Comparison of ENCODE assay signal across 21 cellular contexts in genomic region chr5:98638701-98639100, GRCh38.
DNase-seq lines count a peak whose midpoint lies in the region; ATAC-seq and TF ChIP-seq lines count a peak whose summit lies in the region.
"Had no signal": no experiment of that assay in that cellular context is flagged by ENCODE, and none has a peak within 500 bp of the region (broad histone marks: within the 10 kb centered on the region; RNA-seq: fewer than 3 reads in every experiment).

No MANE protein-coding gene starts in this region.

- H3K36me3 Mint-ChIP-seq in GM23338 (ENCODE audit: low read depth) = no peaks in the 10 kb centered on the region
- H3K36me3 Mint-ChIP-seq in activated T-cell treated with anti-CD3 and anti-CD28 coated beads, Interleukin-2, amount 50 U/mL, for 4 hours (ENCODE audit: insufficient read depth) = no peaks in the 10 kb centered on the region
- H3K36me3 Mint-ChIP-seq: activated naive CD8-positive, alpha-beta T cell treated with anti-CD3 and anti-CD28 coated beads for 36 hours had no signal

- H3F3A ChIP-seq in GM23338 (replicated peaks; ENCODE audit: low read depth) = no peaks in the 10 kb centered on the region

- H3K27me3 ChIP-seq in GM23338 (ENCODE audit: insufficient read depth) = no peaks in the 10 kb centered on the region
- H3K27me3 ChIP-seq: neutrophil, Peyer's patch, stomach had no signal

- no peak for ATAC-seq in GM23338
- no peak for ATAC-seq in activated T-cell treated with anti-CD3 and anti-CD28 coated beads, Interleukin-2, amount 50 U/mL, for 4 hours
- ATAC-seq: esophagus mucosa had no signal

- H3K9me2 ChIP-seq in GM23338 (ENCODE audit: insufficient read depth) = no peaks in the 10 kb centered on the region

- H3K4me3 Mint-ChIP-seq in GM23338 = no peak overlapping the region
- H3K4me3 Mint-ChIP-seq in activated T-cell treated with anti-CD3 and anti-CD28 coated beads, Interleukin-2, amount 50 U/mL, for 4 hours = no peak overlapping the region
- H3K4me3 Mint-ChIP-seq: activated naive CD8-positive, alpha-beta T cell treated with anti-CD3 and anti-CD28 coated beads for 36 hours had no signal

- CTCF ChIA-PET in AG04449 (lab: Yijun Ruan, JAX) = interaction anchor here (1.4 to 1.8 kb wide), 2 partner anchors 10 to 130 kb away, joined by 4 to 6 read pairs; no protein-coding TSS in a partner anchor

- H3K4me1 Mint-ChIP-seq in GM23338 = peaks cover 36% of the 10 kb centered on the region
- no peaks in the 10 kb centered on the region for H3K4me1 Mint-ChIP-seq in activated T-cell treated with anti-CD3 and anti-CD28 coated beads, Interleukin-2, amount 50 U/mL, for 4 hours (ENCODE audit: low read depth)
- H3K4me1 Mint-ChIP-seq: activated naive CD8-positive, alpha-beta T cell treated with anti-CD3 and anti-CD28 coated beads for 36 hours had no signal

- peak overlapping the region; percentile 21; the same call in 1 of the 2 replicates for H3K27ac Mint-ChIP-seq in GM23338
- H3K27ac Mint-ChIP-seq: activated naive CD8-positive, alpha-beta T cell treated with anti-CD3 and anti-CD28 coated beads for 36 hours had no signal

- no peaks in the 10 kb centered on the region for H4K20me1 ChIP-seq in GM23338 (replicated peaks; ENCODE audit: insufficient read depth)

- H3K4me3 ChIP-seq in AG04449 (ENCODE audit: low read depth, low read length) = no peak overlapping the region
- no peak overlapping the region for H3K4me3 ChIP-seq in GM23338
- H3K4me3 ChIP-seq: Peyer's patch, stomach had no signal

- H3K36me3 ChIP-seq in GM23338 (ENCODE audit: insufficient read depth) = no peaks in the 10 kb centered on the region
- H3K36me3 ChIP-seq: neutrophil, Peyer's patch, stomach had no signal

- DNase-seq in AG04449 (ENCODE audit: low read depth, low spot score) (peak; percentile 86), GM23338 (ENCODE audit: low spot score) (no peak), astrocyte of the hippocampus (ENCODE audit: low read depth, low spot score) (peak; percentile 61), kidney tubule cell (ENCODE audit: low spot score) (peak; percentile 88), NCI-H2081 (lab: John Stamatoyannopoulos, UW) (no peak), GF-D8 (lab: John Stamatoyannopoulos, UW) (no peak), SKM-1 (lab: John Stamatoyannopoulos, UW; ENCODE audit: unreplicated experiment) (no peak)
- no peak for DNase-seq in activated T-cell treated with anti-CD3 and anti-CD28 coated beads, Interleukin-2, amount 50 U/mL, for 4 hours
- DNase-seq: activated CD4-positive, CD25-positive, alpha-beta regulatory T cell treated with anti-CD3 and anti-CD28 coated beads, Interleukin-2, amount 50 U/mL, for 72 hours; activated naive CD8-positive, alpha-beta T cell treated with anti-CD3 and anti-CD28 coated beads for 36 hours; AML-193; HCEC 1CT; NCI-H1436 treated with DMSO at 0.1 percent for 48 hours; NCI-H524 treated with DMSO at 0.1 percent for 48 hours; Peyer's patch; small intestine; stomach had no signal

- no peak overlapping the region for H3K4me2 ChIP-seq in GM23338
- H3K4me2 ChIP-seq: KMS-11 had no signal

- no peak overlapping the region for H3K27ac ChIP-seq in GM23338 (ENCODE audit: low read depth)
- H3K27ac ChIP-seq: HL-60, KMS-11, neutrophil, Peyer's patch, stomach had no signal

- H3K9me3 Mint-ChIP-seq in GM23338 = no peaks in the 10 kb centered on the region
- no peaks in the 10 kb centered on the region for H3K9me3 Mint-ChIP-seq in activated T-cell treated with anti-CD3 and anti-CD28 coated beads, Interleukin-2, amount 50 U/mL, for 4 hours
- H3K9me3 Mint-ChIP-seq: activated naive CD8-positive, alpha-beta T cell treated with anti-CD3 and anti-CD28 coated beads for 36 hours had no signal

- no peaks in the 10 kb centered on the region for H3K79me2 ChIP-seq in GM23338 (replicated peaks; ENCODE audit: insufficient read depth)

- peaks cover 34% of the 10 kb centered on the region for H3K4me1 ChIP-seq in GM23338 (ENCODE audit: insufficient read depth)
- H3K4me1 ChIP-seq: Peyer's patch had no signal

- TF ChIP-seq CTCF in AG04449 (IDR thresholded peaks at IDR 0.05; ENCODE audit: insufficient read depth, low read length, missing control alignments) (no peak), GM23338 (conservative IDR thresholded peaks at IDR 0.05; ENCODE audit: low read depth in 2 of 2) (no peak)

- POLR2A ChIA-PET in AG04449 (lab: Yijun Ruan, JAX) = interaction anchor here (1.1 kb wide), 1 partner anchor 183 kb away, joined by 3 read pairs; no protein-coding TSS in a partner anchor

- no peaks in the 10 kb centered on the region for H3K27me3 Mint-ChIP-seq in GM23338 (ENCODE audit: insufficient read depth, low read depth, poor library complexity)
- peaks cover 2% of the 10 kb centered on the region for H3K27me3 Mint-ChIP-seq in activated T-cell treated with anti-CD3 and anti-CD28 coated beads, Interleukin-2, amount 50 U/mL, for 4 hours (ENCODE audit: low read depth)

- H2AFZ ChIP-seq in GM23338 = no peak overlapping the region

TF ChIP-seq in GM23338, 12 proteins besides CTCF, POLR2A, EP300 and RAD21 (continues in another document):
- TF ChIP-seq STAT1 (IDR thresholded peaks at IDR 0.05; ENCODE audit: unreplicated experiment) (no peak), POLR2AphosphoS5 (IDR thresholded peaks at IDR 0.05; ENCODE audit: low read depth) (no peak), ETS1 (IDR thresholded peaks at IDR 0.05) (no peak), EZH2 (IDR thresholded peaks at IDR 0.05; ENCODE audit: low read depth, unreplicated experiment) (no peak), EZH2phosphoT487 (IDR thresholded peaks at IDR 0.05; ENCODE audit: unreplicated experiment) (no peak), ZNF462 (CRISPR knock-in tag; IDR thresholded peaks at IDR 0.05) (no peak), ZNF331 (CRISPR knock-in tag; IDR thresholded peaks at IDR 0.05; ENCODE audit: low read depth) (no peak), CREB1 (CRISPR knock-in tag; IDR thresholded peaks at IDR 0.05; ENCODE audit: low read depth) (no peak)

Comparison
In these comparisons a context has a peak if more than half of its experiments do, and no peak if none do; other contexts are left out.
1. DNase-seq: peak in AG04449 (single experiment), astrocyte of the hippocampus (single experiment) and kidney tubule cell (single experiment); none in GM23338 (single experiment), NCI-H2081 (0 of 2), GF-D8 (single experiment), activated T-cell treated with anti-CD3 and anti-CD28 coated beads, Interleukin-2, amount 50 U/mL, for 4 hours (single experiment) and SKM-1 (single experiment).